Comparison of ENCODE assay signal across 22 cellular contexts in the genomic region with DNA sequence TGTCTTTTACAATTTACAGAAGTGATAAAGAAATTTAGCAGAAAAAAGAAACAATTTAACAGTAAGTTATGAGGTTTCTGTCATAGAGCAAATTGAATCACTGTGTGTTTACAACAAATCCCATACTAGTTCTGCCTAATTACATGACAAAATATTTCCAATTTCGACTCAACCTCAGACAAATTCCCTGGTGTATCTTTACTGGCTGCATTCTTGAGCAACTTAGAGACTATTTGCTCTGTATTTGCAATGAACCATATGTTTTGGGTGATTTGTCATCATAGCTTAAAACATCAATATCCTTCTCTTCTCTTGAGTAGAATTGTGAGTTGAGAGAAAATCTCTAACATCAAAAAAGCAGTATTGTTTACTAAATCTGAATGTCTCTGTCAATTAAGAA.
DNase-seq lines count a peak whose midpoint lies in the region; ATAC-seq and TF ChIP-seq lines count a peak whose summit lies in the region.
"Had no signal": no experiment of that assay in that cellular context is flagged by ENCODE, and none has a peak within 500 bp of the region (broad histone marks: within the 10 kb centered on the region; RNA-seq: fewer than 3 reads in every experiment).

No MANE protein-coding gene starts in this region.

- no peaks in the 10 kb centered on the region for H4K20me1 ChIP-seq in GM23248 (ENCODE audit: insufficient read depth)

- H3K9ac ChIP-seq in GM23248, result no peak overlapping the region
- H3K9ac ChIP-seq in adipocyte (ENCODE audit: low read length), result no peak overlapping the region

- DNase-seq in AG10803 (ENCODE audit: low read depth), result peak; percentile 80
- DNase-seq in GM23248, result peak; percentile 55
- peak; percentile 81 for DNase-seq in adipocyte (ENCODE audit: low read depth)
- peak; percentile 23 for DNase-seq in fibroblast of the aortic adventitia (ENCODE audit: low read depth)
- no peak for DNase-seq in GM13977 (ENCODE audit: low spot score)
- DNase-seq in stomach, result no peak
- DNase-seq: CD4-positive, CD25-positive, alpha-beta regulatory T cell; COR-L47; DMS79 treated with DMSO at 0.1 percent for 48 hours; NCI-H1092; NCI-H1436; NCI-H1930; NCI-H226; NCI-H510A treated with DMSO at 0.1 percent for 48 hours; NCI-H774; NK-92 treated with Interleukin-12 subunit alpha and Interleukin-12 subunit beta, amount 100 ng/mL, for 24 hours; SHP77 treated with DMSO at 0.1 percent for 48 hours had no signal

- intact Hi-C loops in stomach (cut with DNase I; ENCODE audit: low total_unique reads), result no loop called here

- H2AFZ ChIP-seq in GM23248, result peak overlapping the region; percentile 45; the same call in 1 of the 2 replicates

- H3K4me3 ChIP-seq in AG10803 (ENCODE audit: low read length) (no peak overlapping the region), GM23248 (no peak overlapping the region), adipocyte (ENCODE audit: low read length) (no peak overlapping the region), fibroblast of the aortic adventitia (ENCODE audit: low read depth, low read length) (no peak overlapping the region), stomach (no peak overlapping the region)
- H3K4me3 ChIP-seq: K562, SK-N-MC had no signal

- no peak for TF ChIP-seq EP300 in stomach (IDR thresholded peaks at IDR 0.05)

- H3K27ac ChIP-seq in GM23248 (no peak overlapping the region), stomach (no peak overlapping the region)
- H3K27ac ChIP-seq: RWPE1, SK-N-MC had no signal

- H3K27me3 ChIP-seq in GM23248 (replicated peaks; ENCODE audit: insufficient read depth) (no peaks in the 10 kb centered on the region), adipocyte (replicated peaks; ENCODE audit: control insufficient read depth, insufficient read depth, low read length) (no peaks in the 10 kb centered on the region), stomach (peaks cover 0 to 3% (median 0%) of the 10 kb centered on the region in 3 donors)

- H3K4me2 ChIP-seq in GM23248 (ENCODE audit: unreplicated experiment), result no peak overlapping the region

- H3K9me3 ChIP-seq in GM23248 (ENCODE audit: low read depth), result no peaks in the 10 kb centered on the region
- H3K9me3 ChIP-seq in adipocyte (ENCODE audit: control insufficient read depth, low read length), result no peaks in the 10 kb centered on the region
- peaks cover 0 to 1% (median under 1%) of the 10 kb centered on the region in 4 donors for H3K9me3 ChIP-seq in stomach

- no peak for TF ChIP-seq POLR2A in stomach (IDR thresholded peaks at IDR 0.05)

- 0 to 4% methylated on average over 1 of the region's 1 CpG for WGBS in GM23248 (ENCODE audit: low coverage in 1 of 2, low lambda C conversion rate in 2 of 2, missing lambda C conversion rate in 2 of 2), 2 experiments
- 34 to 60% (median 44%) methylated on average over 1 of the region's 1 CpG for WGBS in stomach, 5 donors

- no peak for TF ChIP-seq CTCF in AG10803 (conservative IDR thresholded peaks at IDR 0.05; ENCODE audit: low read length)
- TF ChIP-seq CTCF in fibroblast of the aortic adventitia (IDR thresholded peaks at IDR 0.05; ENCODE audit: insufficient read depth, low read length), result no peak
- TF ChIP-seq CTCF in GM13977 (IDR thresholded peaks at IDR 0.05; ENCODE audit: extremely low read depth, insufficient read depth, missing control alignments), result no peak
- no peak for TF ChIP-seq CTCF in stomach (IDR thresholded peaks at IDR 0.05)

- H3K4me1 ChIP-seq in GM23248 (ENCODE audit: insufficient read depth), result 0 out of 2 replicates have a peak, but pooled peaks cover 8% of the 10 kb centered on the region
- peaks cover 10% of the 10 kb centered on the region for H3K4me1 ChIP-seq in adipocyte (ENCODE audit: control insufficient read depth, insufficient read depth, low read length)
- H3K4me1 ChIP-seq in stomach, result no peaks in the 10 kb centered on the region

- no peaks in the 10 kb centered on the region for H3K9me2 ChIP-seq in GM23248 (ENCODE audit: insufficient read depth)

- no peak for ATAC-seq in GM18498 (IDR thresholded peaks at IDR 0.05; ENCODE audit: unreplicated experiment)
- no peak for ATAC-seq in HG03354 (IDR thresholded peaks at IDR 0.05; ENCODE audit: poor library complexity, severe bottlenecking, unreplicated experiment)
- ATAC-seq: K562 had no signal

- H3K36me3 ChIP-seq in GM23248 (ENCODE audit: low read depth), result no peaks in the 10 kb centered on the region
- H3K36me3 ChIP-seq in adipocyte (ENCODE audit: control insufficient read depth, insufficient read depth, low read length, severe bottlenecking), result no peaks in the 10 kb centered on the region
- H3K36me3 ChIP-seq in stomach, result no peaks in the 10 kb centered on the region

- H3K79me2 ChIP-seq in GM23248 (ENCODE audit: insufficient read depth), result no peaks in the 10 kb centered on the region

- 0 out of 2 replicates have a peak, but pooled peaks cover 9% of the 10 kb centered on the region for H3F3A ChIP-seq in GM23248 (ENCODE audit: insufficient read depth)

- in situ Hi-C loops in GM23248 (cut with MboI) (no loop called here), GM13977 (cut with MboI; ENCODE audit: low pct_unique_long_range_greater_than_20kb, low sequenced_read_pairs, unreplicated experiment) (no loop called here)

Comparison
In these comparisons a context has a peak if more than half of its experiments do, and no peak if none do; other contexts are left out.
1. DNase-seq: peak in AG10803 (single experiment), GM23248 (single experiment), adipocyte (single experiment) and fibroblast of the aortic adventitia (single experiment); none in GM13977 (single experiment) and stomach (single experiment).